Comparison of ENCODE assay signal across 8 cellular contexts in the genomic region with DNA sequence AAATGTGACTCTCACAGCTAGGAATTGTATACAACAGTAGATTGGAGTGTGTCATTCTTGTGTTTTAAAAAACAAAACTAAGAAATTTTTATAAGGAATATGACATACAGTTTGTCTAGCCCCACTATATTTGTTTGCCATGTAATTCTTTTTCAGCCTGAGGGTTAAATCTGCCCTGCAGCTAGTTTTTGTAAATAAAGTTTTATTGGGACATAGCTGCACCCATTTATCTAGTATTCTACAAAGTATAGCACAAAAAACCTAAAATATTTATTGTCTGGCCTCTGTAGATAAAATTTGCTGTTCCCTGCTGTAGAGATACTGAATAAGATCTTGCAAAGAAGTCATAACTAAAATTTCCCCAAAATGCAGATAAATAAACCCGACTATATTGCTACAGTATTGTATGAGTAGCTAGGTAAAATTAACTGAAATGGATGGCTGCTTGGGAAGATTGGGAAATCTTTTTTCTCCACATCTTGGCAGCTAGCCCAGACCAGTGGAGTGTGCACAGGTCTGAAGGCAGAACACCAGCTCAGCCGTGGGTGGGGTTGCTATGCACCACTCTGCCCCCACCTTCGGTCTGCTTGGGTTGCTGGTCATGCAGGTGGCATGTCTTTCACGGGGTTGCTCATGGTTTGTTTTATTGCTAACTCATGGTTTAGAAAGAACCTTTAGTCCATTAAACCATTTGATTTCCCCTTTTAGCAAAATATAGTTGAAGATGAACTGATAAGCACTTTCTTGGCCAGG.
A peak's percentile ranks its signal among the peaks of the same experiment; 100 is the strongest.
DNase-seq lines count a peak whose midpoint lies in the region; ATAC-seq, FAIRE-seq and TF ChIP-seq lines count a peak whose summit lies in the region.

No MANE protein-coding gene starts in this region.

- H3K4me1 ChIP-seq in KMS-11 (ENCODE audit: low read depth, poor library complexity, severe bottlenecking), result peaks cover 23% of the 10 kb centered on the region
- peaks cover 13 to 62% (median 15%) of the 10 kb centered on the region in 3 donors for H3K4me1 ChIP-seq in gastroesophageal sphincter

- no peak overlapping the region for H2AFZ ChIP-seq in KMS-11 (ENCODE audit: low read depth)

- H3K4me2 ChIP-seq in KMS-11, result peak overlapping the region; percentile 11; the same call in 1 of the 2 replicates

- no peak overlapping the region for H3K9ac ChIP-seq in KMS-11

- no peak for TF ChIP-seq EP300 in gastroesophageal sphincter (IDR thresholded peaks at IDR 0.05)

- TF ChIP-seq CTCF in KMS-11 (conservative IDR thresholded peaks at IDR 0.05; ENCODE audit: low read depth, low read length) (no peak), gastroesophageal sphincter (IDR thresholded peaks at IDR 0.05) (no peak)

- intact Hi-C loops in sciatic nerve (cut with DNase I), result loop anchor here (5.0 to 10.0 kb wide), 2 partner anchors 88 to 170 kb away; no protein-coding TSS in a partner anchor

- ATAC-seq in gastroesophageal sphincter (peak; percentile 68), sciatic nerve (peak; percentile 82), HG02610 (IDR thresholded peaks at IDR 0.05; ENCODE audit: unreplicated experiment) (no peak)

- H3K4me3 ChIP-seq in KMS-11 (IDR thresholded peaks at IDR 0.05; ENCODE audit: insufficient read depth, low read depth, low read length) (no peak overlapping the region), gastroesophageal sphincter (no peak overlapping the region)

- DNase-seq in A172 (ENCODE audit: low spot score) (peak; percentile 65), GM12891 (ENCODE audit: insufficient read length, low spot score) (no peak), SW 1271 (lab: John Stamatoyannopoulos, UW) (peak; percentile 1 to 6), sciatic nerve (ENCODE audit: low spot score) (peak; percentile 73)
- DNase-seq in activated naive CD4-positive, alpha-beta T cell treated with Interleukin-2 at 50 U/mL for 16 hours, result no peak

- no peaks in the 10 kb centered on the region; the same call in 1 of the 2 replicates for H3K36me3 ChIP-seq in KMS-11 (ENCODE audit: insufficient read depth)
- H3K36me3 ChIP-seq in gastroesophageal sphincter, result peaks cover 0 to 47% of the 10 kb centered on the region in 2 donors

- H3K27me3 ChIP-seq in KMS-11 (ENCODE audit: insufficient read depth, low read depth) (no peaks in the 10 kb centered on the region), gastroesophageal sphincter (no peaks in the 10 kb centered on the region)

- no peaks in the 10 kb centered on the region for H4K20me1 ChIP-seq in KMS-11 (ENCODE audit: insufficient read depth)

- H3K79me2 ChIP-seq in KMS-11 (ENCODE audit: insufficient read depth, low read depth), result peaks cover 6% of the 10 kb centered on the region; the same call in 1 of the 2 replicates

- peak; percentile 83 for FAIRE-seq in GM12891 (lab: Jason Lieb, UNC)

- WGBS in gastroesophageal sphincter (ENCODE audit: low coverage in 1 of 2), 2 donors, result 18 to 86% methylated on average over 1 to 4 of the region's 4 CpGs

- H3K27ac ChIP-seq in KMS-11 (no peak overlapping the region; the same call in 1 of the 2 replicates), gastroesophageal sphincter (peak overlapping the region in 3 of 4 donors; percentile 25 to 41 (median 36))

- H3K9me3 ChIP-seq in gastroesophageal sphincter, result no peaks in the 10 kb centered on the region

- TF ChIP-seq POLR2A in GM12891 (IDR thresholded peaks at IDR 0.05; ENCODE audit: low read depth, low read length) (no peak), gastroesophageal sphincter (IDR thresholded peaks at IDR 0.05) (no peak)

TF ChIP-seq in GM12891, 5 proteins besides CTCF, POLR2A, EP300 and RAD21:
- TF ChIP-seq POLR2AphosphoS5 (IDR thresholded peaks at IDR 0.05; ENCODE audit: low read depth, low read length) (no peak), PAX5 (IDR thresholded peaks at IDR 0.05; ENCODE audit: insufficient read depth, low read length, severe bottlenecking) (no peak), POU2F2 (IDR thresholded peaks at IDR 0.05; ENCODE audit: low read depth, low read length) (no peak), TAF1 (IDR thresholded peaks at IDR 0.05; ENCODE audit: low read depth, low read length) (no peak), SPI1 (IDR thresholded peaks at IDR 0.05; ENCODE audit: low read depth, low read length) (0 out of 2 replicates have a peak, but pooled peaks have one; percentile 6)

Comparison
In these comparisons a context has a peak if more than half of its experiments do, and no peak if none do; other contexts are left out.
1. DNase-seq: peak in A172 (single experiment), SW 1271 (2 of 2) and sciatic nerve (single experiment); none in GM12891 (single experiment) and activated naive CD4-positive, alpha-beta T cell treated with Interleukin-2 at 50 U/mL for 16 hours (single experiment).